8 cellular contexts compared by ENCODE assay signal in genomic region chr6:139134817-139135577, GRCh38. TPM values are rescaled to one million over a fixed set of nuclear protein-coding genes. Genes with fewer than 3 reads are reported as not detected.
DNase-seq lines count a peak whose midpoint lies in the region; ATAC-seq and TF ChIP-seq lines count a peak whose summit lies in the region.

Gene HECA, plus strand, starts transcription at chr6:139135080. Its CDS starts 317 bp downstream, at chr6:139135397.

- POLR2A ChIA-PET in activated CD4-positive, alpha-beta memory T cell treated with anti-CD3 and anti-CD28 coated beads for 36 hours (lab: Charles Lee) = interaction anchor here (0.6 to 2.3 kb wide), 3 partner anchors 9 to 193 kb away, joined by 3 to 12 read pairs (median 6); no protein-coding TSS in a partner anchor

- no peaks in the 10 kb centered on the region for H3K36me3 ChIP-seq in liver (ENCODE audit: control insufficient read depth in 4 of 4, insufficient read depth in 3 of 4, low read depth in 1 of 4, low read length in 3 of 4)

- no peak for TF ChIP-seq CTCF in C4-2B (conservative IDR thresholded peaks at IDR 0.05)
- no peak for TF ChIP-seq CTCF in liver (IDR thresholded peaks at IDR 0.05; ENCODE audit: low read depth, low read length, missing input control)

- H3K4me1 ChIP-seq in liver (ENCODE audit: control insufficient read depth in 4 of 4, insufficient read depth in 4 of 4, low read length in 3 of 4) = peaks cover 3 to 9% (median 4%) of the 10 kb centered on the region in 4 donors

- peak within 1 kb of the TSS; percentile 94 for H3K27ac Mint-ChIP-seq in activated CD4-positive, alpha-beta memory T cell treated with anti-CD3 and anti-CD28 coated beads for 36 hours

- no peaks in the 10 kb centered on the region for H3K9me3 Mint-ChIP-seq in activated CD4-positive, alpha-beta memory T cell treated with anti-CD3 and anti-CD28 coated beads for 36 hours

- ATAC-seq in GM19438 (IDR thresholded peaks at IDR 0.05; ENCODE audit: low read depth, unreplicated experiment) = peak; percentile 66
- ATAC-seq in HG03571 (IDR thresholded peaks at IDR 0.05; ENCODE audit: unreplicated experiment) = peak; percentile 85

- peak within 1 kb of the TSS; percentile 83 for H3K4me3 Mint-ChIP-seq in activated CD4-positive, alpha-beta memory T cell treated with anti-CD3 and anti-CD28 coated beads for 36 hours

- TF ChIP-seq RAD21 in liver (IDR thresholded peaks at IDR 0.05) = no peak

- peak within 1 kb of the TSS; percentile 65 to 98 (median 78) for H3K4me3 ChIP-seq in liver (ENCODE audit: low read depth in 1 of 3, low read length in 3 of 3)

- peak within 1 kb of the TSS; percentile 76 to 90 for H3K9ac ChIP-seq in liver (ENCODE audit: low read depth in 1 of 2, low read length in 2 of 2)

- CTCF ChIA-PET in activated CD4-positive, alpha-beta memory T cell treated with anti-CD3 and anti-CD28 coated beads for 36 hours (lab: Charles Lee) = interaction anchor here (2.3 to 2.9 kb wide), 2 partner anchors 11 to 230 kb away, joined by 9 to 17 read pairs; no protein-coding TSS in a partner anchor

- intact Hi-C loops in activated CD4-positive, alpha-beta memory T cell treated with anti-CD3 and anti-CD28 coated beads for 36 hours (cut with micrococcal nuclease) = loop anchor here (2.0 to 10.0 kb wide), 2 partner anchors 106 to 400 kb away; partner anchors contain the start of gene ABRACL

- no peaks in the 10 kb centered on the region for H3K9me3 ChIP-seq in liver (ENCODE audit: control insufficient read depth in 4 of 4, low read length in 3 of 4)

- no peaks in the 10 kb centered on the region for H3K27me3 ChIP-seq in liver (ENCODE audit: control insufficient read depth in 4 of 4, insufficient read depth in 4 of 4, low read length in 3 of 4)

- peak within 1 kb of the TSS; percentile 61 for H3K27ac ChIP-seq in C4-2B
- peak within 1 kb of the TSS; percentile 89 to 90 for H3K27ac ChIP-seq in liver (ENCODE audit: low read depth in 1 of 2, low read length in 2 of 2)

- H3K4me1 Mint-ChIP-seq in activated CD4-positive, alpha-beta memory T cell treated with anti-CD3 and anti-CD28 coated beads for 36 hours (ENCODE audit: low read depth) = peaks cover 54% of the 10 kb centered on the region

- WGBS in liver = under 1% methylated on average over 105 of the region's 105 CpGs

- no peaks in the 10 kb centered on the region for H3K27me3 Mint-ChIP-seq in activated CD4-positive, alpha-beta memory T cell treated with anti-CD3 and anti-CD28 coated beads for 36 hours

- DNase-seq in NCI-H82 treated with DMSO at 0.1 percent for 48 hours (lab: John Stamatoyannopoulos, UW; ENCODE audit: unreplicated experiment) = peak; percentile 64
- peak; percentile 99 for DNase-seq in activated CD4-positive, alpha-beta memory T cell treated with anti-CD3 and anti-CD28 coated beads for 36 hours
- peak; percentile 87 to 96 for DNase-seq in dermis microvascular lymphatic vessel endothelial cell (ENCODE audit: low read depth in 2 of 2)
- DNase-seq in stimulated activated CD4-positive, alpha-beta T cell treated with anti-CD3 and anti-CD28 coated beads, Interleukin-4, amount 100 ng/mL, for 1 hour = peak; percentile 100

- H3K36me3 Mint-ChIP-seq in activated CD4-positive, alpha-beta memory T cell treated with anti-CD3 and anti-CD28 coated beads for 36 hours = peaks cover 30% of the 10 kb centered on the region

TF ChIP-seq in liver, 16 proteins besides CTCF, POLR2A, EP300 and RAD21:
- TF ChIP-seq HNF4G (IDR thresholded peaks at IDR 0.05) (no peak), FOXA1 (IDR thresholded peaks at IDR 0.05) (no peak), YY1 (IDR thresholded peaks at IDR 0.05) (no peak), EGR1 (IDR thresholded peaks at IDR 0.05; ENCODE audit: low read depth in 2 of 2) (no peak), SP1 (IDR thresholded peaks at IDR 0.05) (peak; percentile 28), GABPA (IDR thresholded peaks at IDR 0.05 in 1 of 2, conservative IDR thresholded peaks at IDR 0.05 in 1 of 2) (no peak), TAF1 (conservative IDR thresholded peaks at IDR 0.05) (no peak), MAX (IDR thresholded peaks at IDR 0.05) (no peak), ZBTB33 (IDR thresholded peaks at IDR 0.05) (no peak), JUND (IDR thresholded peaks at IDR 0.05) (peak; percentile 40 to 75), NR2F2 (IDR thresholded peaks at IDR 0.05) (no peak), REST (IDR thresholded peaks at IDR 0.05) (no peak), HNF4A (conservative IDR thresholded peaks at IDR 0.05) (no peak), RXRA (IDR thresholded peaks at IDR 0.05) (no peak), ATF3 (IDR thresholded peaks at IDR 0.05) (no peak), FOXA2 (IDR thresholded peaks at IDR 0.05) (no peak)

RNA-seq across cellular contexts. Expression of gene HECA, which starts in this region (rescaled TPM):
- total RNA-seq in activated CD4-positive, alpha-beta memory T cell treated with anti-CD3 and anti-CD28 coated beads for 36 hours = 10 to 100 TPM; 75.7 to 76.6 TPM
- 24.9 and 30.3 TPM in 2 replicates for total RNA-seq in dermis microvascular lymphatic vessel endothelial cell
- total RNA-seq in liver = 10 to 100 TPM in 1 of 2 donors, 1 to 10 TPM in 1; 9.0 to 11.1 TPM
- 1 to 10 TPM; 2.3 to 2.8 TPM for polyA plus RNA-seq in liver

Comparison
In these comparisons a context has a peak if more than half of its experiments do, and no peak if none do; other contexts are left out.
1. Peak in every context shown above with its lines: DNase-seq, ATAC-seq, H3K4me3 ChIP-seq and H3K27ac ChIP-seq.